ENCODE assay signal across 8 cellular contexts in the genomic region with DNA sequence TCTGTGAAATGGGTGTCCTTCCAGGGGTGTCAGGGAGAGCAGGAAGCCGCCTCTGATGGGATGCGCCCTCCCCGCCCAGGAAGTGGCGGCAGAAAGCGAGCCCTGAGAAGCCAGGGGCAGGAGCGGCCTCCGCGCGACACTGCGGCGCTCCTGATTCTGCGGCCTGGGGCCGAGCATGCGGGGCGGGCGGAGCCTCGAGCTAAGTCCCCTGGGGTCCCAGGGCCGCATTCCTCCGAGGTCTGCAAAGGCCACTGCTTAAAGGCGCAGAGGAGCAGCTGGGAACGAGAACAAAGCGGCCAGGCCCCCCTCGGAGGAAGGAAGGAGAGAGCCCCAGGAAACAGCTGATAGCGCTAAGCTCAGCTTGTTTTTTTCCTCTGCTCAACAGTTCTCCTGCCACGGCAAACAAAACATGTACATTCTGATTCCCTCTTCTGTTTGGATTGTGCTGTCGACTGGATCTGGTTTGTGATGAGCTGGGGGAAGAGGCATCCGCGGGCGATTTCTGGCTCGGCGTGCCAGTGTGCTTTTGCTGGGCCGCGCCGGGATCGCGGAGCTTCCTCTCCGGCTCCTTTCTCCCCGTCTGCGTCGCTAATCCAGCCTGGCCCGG. TPM values are rescaled to one million over a fixed set of nuclear protein-coding genes. Genes with fewer than 3 reads are reported as not detected.
DNase-seq lines count a peak whose midpoint lies in the region; ATAC-seq and TF ChIP-seq lines count a peak whose summit lies in the region.

No MANE protein-coding gene starts in this region.

- CTCF ChIA-PET in activated CD4-positive, alpha-beta memory T cell treated with anti-CD3 and anti-CD28 coated beads for 36 hours (lab: Charles Lee) = interaction anchor here (0.7 to 3.5 kb wide), 10 partner anchors 30 to 486 kb away, joined by 3 to 38 read pairs (median 3); a partner anchor contains a TSS

- 11 to 14% methylated on average over 18 to 34 of the region's 41 CpGs for WGBS in mesodermal cell (ENCODE audit: insufficient coverage in 2 of 2), 2 experiments

- DNase-seq in DMS153 treated with DMSO at 0.1 percent for 48 hours (lab: John Stamatoyannopoulos, UW; ENCODE audit: unreplicated experiment) (peak; percentile 69), endothelial cell (ENCODE audit: low spot score) (peak; percentile 76), A172 (ENCODE audit: low spot score) (no peak)
- DNase-seq in activated CD4-positive, alpha-beta memory T cell treated with anti-CD3 and anti-CD28 coated beads for 36 hours = peak; percentile 56

- POLR2A ChIA-PET in activated CD4-positive, alpha-beta memory T cell treated with anti-CD3 and anti-CD28 coated beads for 36 hours (lab: Charles Lee) = interaction anchor here (0.9 to 3.3 kb wide), 7 partner anchors 9 to 486 kb away, joined by 3 to 23 read pairs (median 4); a partner anchor contains a TSS

- peaks cover 15% of the 10 kb centered on the region for H3K4me1 ChIP-seq in mesodermal cell (ENCODE audit: control insufficient read depth, insufficient read depth, low read length, poor library complexity, severe bottlenecking)

- intact Hi-C loops in activated CD4-positive, alpha-beta memory T cell treated with anti-CD3 and anti-CD28 coated beads for 36 hours (cut with micrococcal nuclease) = loop anchor here (5.0 to 10.0 kb wide), 2 partner anchors 105 to 302 kb away; no protein-coding TSS in a partner anchor

- no peaks in the 10 kb centered on the region for H3K36me3 ChIP-seq in mesodermal cell (ENCODE audit: control insufficient read depth, insufficient read depth, low read length)

- H3K27ac Mint-ChIP-seq in activated CD4-positive, alpha-beta memory T cell treated with anti-CD3 and anti-CD28 coated beads for 36 hours = peak overlapping the region; percentile 94
- H3K27ac Mint-ChIP-seq in endothelial cell (ENCODE audit: unreplicated experiment) = peak overlapping the region; percentile 99
- peak overlapping the region; percentile 99 for H3K27ac Mint-ChIP-seq in stimulated activated naive CD8-positive, alpha-beta T cell treated with anti-CD3 and anti-CD28 coated beads, Interleukin-15, Interleukin-2, amounts not matched to agents 100 ng/mL and 50 ng/mL, for 24 hours

- peak overlapping the region; percentile 97 for H3K27ac ChIP-seq in mesodermal cell (ENCODE audit: low read depth, low read length, severe bottlenecking)

- TF ChIP-seq CTCF in endothelial cell (IDR thresholded peaks at IDR 0.05; ENCODE audit: unreplicated experiment) = no peak

- no peaks in the 10 kb centered on the region for H3K27me3 Mint-ChIP-seq in activated CD4-positive, alpha-beta memory T cell treated with anti-CD3 and anti-CD28 coated beads for 36 hours
- H3K27me3 Mint-ChIP-seq in endothelial cell (ENCODE audit: unreplicated experiment) = peaks cover 10% of the 10 kb centered on the region
- no peaks in the 10 kb centered on the region for H3K27me3 Mint-ChIP-seq in stimulated activated naive CD8-positive, alpha-beta T cell treated with anti-CD3 and anti-CD28 coated beads, Interleukin-15, Interleukin-2, amounts not matched to agents 100 ng/mL and 50 ng/mL, for 24 hours

- ATAC-seq in HG03025 (IDR thresholded peaks at IDR 0.05; ENCODE audit: low FRiP score, unreplicated experiment) (peak; percentile 21), GM21717 (IDR thresholded peaks at IDR 0.05; ENCODE audit: unreplicated experiment) (no peak)

- H3K9me3 Mint-ChIP-seq in activated CD4-positive, alpha-beta memory T cell treated with anti-CD3 and anti-CD28 coated beads for 36 hours = peaks cover 2% of the 10 kb centered on the region
- no peaks in the 10 kb centered on the region for H3K9me3 Mint-ChIP-seq in endothelial cell (ENCODE audit: unreplicated experiment)
- no peaks in the 10 kb centered on the region for H3K9me3 Mint-ChIP-seq in stimulated activated naive CD8-positive, alpha-beta T cell treated with anti-CD3 and anti-CD28 coated beads, Interleukin-15, Interleukin-2, amounts not matched to agents 100 ng/mL and 50 ng/mL, for 24 hours

- H3K36me3 Mint-ChIP-seq in activated CD4-positive, alpha-beta memory T cell treated with anti-CD3 and anti-CD28 coated beads for 36 hours = no peaks in the 10 kb centered on the region
- peaks cover 7% of the 10 kb centered on the region for H3K36me3 Mint-ChIP-seq in endothelial cell (ENCODE audit: low read depth, unreplicated experiment)
- H3K36me3 Mint-ChIP-seq in stimulated activated naive CD8-positive, alpha-beta T cell treated with anti-CD3 and anti-CD28 coated beads, Interleukin-15, Interleukin-2, amounts not matched to agents 100 ng/mL and 50 ng/mL, for 24 hours (ENCODE audit: low read depth) = no peaks in the 10 kb centered on the region

- peak overlapping the region; percentile 84 for H3K4me3 Mint-ChIP-seq in activated CD4-positive, alpha-beta memory T cell treated with anti-CD3 and anti-CD28 coated beads for 36 hours
- peak overlapping the region; percentile 78 for H3K4me3 Mint-ChIP-seq in endothelial cell (ENCODE audit: unreplicated experiment)
- peak overlapping the region; percentile 84 for H3K4me3 Mint-ChIP-seq in stimulated activated naive CD8-positive, alpha-beta T cell treated with anti-CD3 and anti-CD28 coated beads, Interleukin-15, Interleukin-2, amounts not matched to agents 100 ng/mL and 50 ng/mL, for 24 hours

- H3K4me1 Mint-ChIP-seq in activated CD4-positive, alpha-beta memory T cell treated with anti-CD3 and anti-CD28 coated beads for 36 hours (ENCODE audit: low read depth) = peaks cover 48% of the 10 kb centered on the region
- peaks cover 66% of the 10 kb centered on the region for H3K4me1 Mint-ChIP-seq in endothelial cell (ENCODE audit: unreplicated experiment)
- peaks cover 54% of the 10 kb centered on the region for H3K4me1 Mint-ChIP-seq in stimulated activated naive CD8-positive, alpha-beta T cell treated with anti-CD3 and anti-CD28 coated beads, Interleukin-15, Interleukin-2, amounts not matched to agents 100 ng/mL and 50 ng/mL, for 24 hours (ENCODE audit: low read depth)

- no peaks in the 10 kb centered on the region for H3K9me3 ChIP-seq in mesodermal cell (ENCODE audit: control insufficient read depth, low read length)

- H3K4me3 ChIP-seq in mesodermal cell (ENCODE audit: extremely low read depth, insufficient read depth, low read length, poor library complexity, severe bottlenecking) = peak overlapping the region; percentile 26

RNA-seq across cellular contexts. Expression of a gene that starts 34.1 kb away (rescaled TPM):
- total RNA-seq in activated CD4-positive, alpha-beta memory T cell treated with anti-CD3 and anti-CD28 coated beads for 36 hours = not detected
- total RNA-seq in endothelial cell (ENCODE audit: unreplicated experiment) = 0.10 TPM
- polyA plus RNA-seq in mesodermal cell (2013, experiment 1 of 2) = not detected
- not detected for polyA plus RNA-seq in mesodermal cell (2013, experiment 2 of 2)
- total RNA-seq in A172 (2014; rRNA removed; shearing (Covaris generic)) = not detected in 2 replicates

RNA-seq across cellular contexts. Expression of a gene that starts 59.2 kb away (rescaled TPM):
- 10 to 100 TPM; 54.0 to 58.9 TPM for total RNA-seq in activated CD4-positive, alpha-beta memory T cell treated with anti-CD3 and anti-CD28 coated beads for 36 hours
- total RNA-seq in endothelial cell (ENCODE audit: unreplicated experiment) = 184 TPM
- polyA plus RNA-seq in mesodermal cell (2013, experiment 1 of 2) = 154 TPM
- 143 TPM for polyA plus RNA-seq in mesodermal cell (2013, experiment 2 of 2)
- total RNA-seq in A172 (2014; rRNA removed; shearing (Covaris generic)) = 143 and 201 TPM in 2 replicates
